Comparison of ENCODE assay signal across 2 cellular contexts in the genomic region with DNA sequence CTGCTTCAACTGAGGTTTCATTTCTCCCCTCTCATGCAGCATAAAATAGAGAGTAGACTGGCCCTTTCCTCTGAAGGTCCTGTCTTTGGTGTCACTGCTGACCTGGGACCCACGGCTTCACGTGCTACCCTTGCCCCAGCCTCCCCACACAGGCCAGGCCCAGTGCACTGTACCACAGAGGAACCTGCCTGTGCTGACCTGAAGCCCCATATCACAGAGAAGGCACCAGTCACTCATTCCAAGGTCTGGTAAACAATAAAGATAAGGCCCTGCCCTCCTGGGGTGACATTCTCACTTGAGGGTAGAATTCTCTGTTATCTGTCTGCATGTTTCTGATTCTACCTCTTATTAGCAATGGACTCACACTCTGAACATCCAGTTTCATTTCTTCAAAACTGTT.
TF ChIP-seq lines count a peak whose summit lies in the region.

No MANE protein-coding gene starts in this region.

TF ChIP-seq in GM12891, 5 proteins besides CTCF, POLR2A, EP300 and RAD21:
- TF ChIP-seq PAX5 (IDR thresholded peaks at IDR 0.05; ENCODE audit: insufficient read depth, low read length, severe bottlenecking) (no peak), SPI1 (IDR thresholded peaks at IDR 0.05; ENCODE audit: low read depth, low read length) (no peak), TAF1 (IDR thresholded peaks at IDR 0.05; ENCODE audit: low read depth, low read length) (no peak), POLR2AphosphoS5 (IDR thresholded peaks at IDR 0.05; ENCODE audit: low read depth, low read length) (no peak)

TF ChIP-seq in HepG2, 621 proteins besides CTCF, POLR2A, EP300 and RAD21 (continues in another document):
- TF ChIP-seq FOXO1 (CRISPR knock-in tag; IDR thresholded peaks at IDR 0.05) = peak; percentile 33; the same call in 1 of the 2 replicates
- TF ChIP-seq, protein P1, sequence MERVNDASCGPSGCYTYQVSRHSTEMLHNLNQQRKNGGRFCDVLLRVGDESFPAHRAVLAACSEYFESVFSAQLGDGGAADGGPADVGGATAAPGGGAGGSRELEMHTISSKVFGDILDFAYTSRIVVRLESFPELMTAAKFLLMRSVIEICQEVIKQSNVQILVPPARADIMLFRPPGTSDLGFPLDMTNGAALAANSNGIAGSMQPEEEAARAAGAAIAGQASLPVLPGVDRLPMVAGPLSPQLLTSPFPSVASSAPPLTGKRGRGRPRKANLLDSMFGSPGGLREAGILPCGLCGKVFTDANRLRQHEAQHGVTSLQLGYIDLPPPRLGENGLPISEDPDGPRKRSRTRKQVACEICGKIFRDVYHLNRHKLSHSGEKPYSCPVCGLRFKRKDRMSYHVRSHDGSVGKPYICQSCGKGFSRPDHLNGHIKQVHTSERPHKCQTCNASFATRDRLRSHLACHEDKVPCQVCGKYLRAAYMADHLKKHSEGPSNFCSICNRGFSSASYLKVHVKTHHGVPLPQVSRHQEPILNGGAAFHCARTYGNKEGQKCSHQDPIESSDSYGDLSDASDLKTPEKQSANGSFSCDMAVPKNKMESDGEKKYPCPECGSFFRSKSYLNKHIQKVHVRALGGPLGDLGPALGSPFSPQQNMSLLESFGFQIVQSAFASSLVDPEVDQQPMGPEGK (CRISPR knock-in tag; IDR thresholded peaks at IDR 0.05) = peak; percentile 40; the same call in 1 of the 2 replicates
- TF ChIP-seq, protein P2, sequence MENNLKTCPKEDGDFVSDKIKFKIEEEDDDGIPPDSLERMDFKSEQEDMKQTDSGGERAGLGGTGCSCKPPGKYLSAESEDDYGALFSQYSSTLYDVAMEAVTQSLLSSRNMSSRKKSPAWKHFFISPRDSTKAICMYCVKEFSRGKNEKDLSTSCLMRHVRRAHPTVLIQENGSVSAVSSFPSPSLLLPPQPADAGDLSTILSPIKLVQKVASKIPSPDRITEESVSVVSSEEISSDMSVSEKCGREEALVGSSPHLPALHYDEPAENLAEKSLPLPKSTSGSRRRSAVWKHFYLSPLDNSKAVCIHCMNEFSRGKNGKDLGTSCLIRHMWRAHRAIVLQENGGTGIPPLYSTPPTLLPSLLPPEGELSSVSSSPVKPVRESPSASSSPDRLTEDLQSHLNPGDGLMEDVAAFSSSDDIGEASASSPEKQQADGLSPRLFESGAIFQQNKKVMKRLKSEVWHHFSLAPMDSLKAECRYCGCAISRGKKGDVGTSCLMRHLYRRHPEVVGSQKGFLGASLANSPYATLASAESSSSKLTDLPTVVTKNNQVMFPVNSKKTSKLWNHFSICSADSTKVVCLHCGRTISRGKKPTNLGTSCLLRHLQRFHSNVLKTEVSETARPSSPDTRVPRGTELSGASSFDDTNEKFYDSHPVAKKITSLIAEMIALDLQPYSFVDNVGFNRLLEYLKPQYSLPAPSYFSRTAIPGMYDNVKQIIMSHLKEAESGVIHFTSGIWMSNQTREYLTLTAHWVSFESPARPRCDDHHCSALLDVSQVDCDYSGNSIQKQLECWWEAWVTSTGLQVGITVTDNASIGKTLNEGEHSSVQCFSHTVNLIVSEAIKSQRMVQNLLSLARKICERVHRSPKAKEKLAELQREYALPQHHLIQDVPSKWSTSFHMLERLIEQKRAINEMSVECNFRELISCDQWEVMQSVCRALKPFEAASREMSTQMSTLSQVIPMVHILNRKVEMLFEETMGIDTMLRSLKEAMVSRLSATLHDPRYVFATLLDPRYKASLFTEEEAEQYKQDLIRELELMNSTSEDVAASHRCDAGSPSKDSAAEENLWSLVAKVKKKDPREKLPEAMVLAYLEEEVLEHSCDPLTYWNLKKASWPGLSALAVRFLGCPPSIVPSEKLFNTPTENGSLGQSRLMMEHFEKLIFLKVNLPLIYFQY (CRISPR knock-in tag; IDR thresholded peaks at IDR 0.05; ENCODE audit: borderline replicate concordance) = peak; percentile 71; the same call in 1 of the 2 replicates
- TF ChIP-seq ZNF878 (CRISPR knock-in tag; IDR thresholded peaks at IDR 0.05) = 0 out of 2 replicates have a peak, but pooled peaks have one; percentile 28
- TF ChIP-seq PPARG (CRISPR knock-in tag; conservative IDR thresholded peaks at IDR 0.05) = 0 out of 2 replicates have a peak, but pooled peaks have one; percentile 17
- TF ChIP-seq, protein P3, sequence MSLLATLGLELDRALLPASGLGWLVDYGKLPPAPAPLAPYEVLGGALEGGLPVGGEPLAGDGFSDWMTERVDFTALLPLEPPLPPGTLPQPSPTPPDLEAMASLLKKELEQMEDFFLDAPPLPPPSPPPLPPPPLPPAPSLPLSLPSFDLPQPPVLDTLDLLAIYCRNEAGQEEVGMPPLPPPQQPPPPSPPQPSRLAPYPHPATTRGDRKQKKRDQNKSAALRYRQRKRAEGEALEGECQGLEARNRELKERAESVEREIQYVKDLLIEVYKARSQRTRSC (CRISPR knock-in tag; IDR thresholded peaks at IDR 0.05; ENCODE audit: low read depth) = no peak
- TF ChIP-seq DPF2 (CRISPR knock-in tag; IDR thresholded peaks at IDR 0.05; ENCODE audit: borderline replicate concordance, low read depth) = 0 out of 2 replicates have a peak, but pooled peaks have one; percentile 19
- TF ChIP-seq ZNF670 (CRISPR knock-in tag; IDR thresholded peaks at IDR 0.05; ENCODE audit: borderline replicate concordance) = 0 out of 2 replicates have a peak, but pooled peaks have one; percentile 23
- TF ChIP-seq PRMT3 (CRISPR knock-in tag; IDR thresholded peaks at IDR 0.05; ENCODE audit: borderline replicate concordance, low read depth) = peak; percentile 57; the same call in 1 of the 2 replicates
- peak; percentile 79; the same call in 1 of the 2 replicates for TF ChIP-seq ZFX (CRISPR knock-in tag; IDR thresholded peaks at IDR 0.05; ENCODE audit: low read depth)
- TF ChIP-seq RXRB (CRISPR knock-in tag; IDR thresholded peaks at IDR 0.05; ENCODE audit: borderline replicate concordance) = peak; percentile 57; the same call in 1 of the 2 replicates
- peak; percentile 25 for TF ChIP-seq ZEB1 (IDR thresholded peaks at IDR 0.05; ENCODE audit: insufficient replicate concordance, low read depth)
- TF ChIP-seq TBX2 (CRISPR knock-in tag; IDR thresholded peaks at IDR 0.05; ENCODE audit: borderline replicate concordance) = peak; percentile 44; the same call in 1 of the 2 replicates
- TF ChIP-seq, protein P4, sequence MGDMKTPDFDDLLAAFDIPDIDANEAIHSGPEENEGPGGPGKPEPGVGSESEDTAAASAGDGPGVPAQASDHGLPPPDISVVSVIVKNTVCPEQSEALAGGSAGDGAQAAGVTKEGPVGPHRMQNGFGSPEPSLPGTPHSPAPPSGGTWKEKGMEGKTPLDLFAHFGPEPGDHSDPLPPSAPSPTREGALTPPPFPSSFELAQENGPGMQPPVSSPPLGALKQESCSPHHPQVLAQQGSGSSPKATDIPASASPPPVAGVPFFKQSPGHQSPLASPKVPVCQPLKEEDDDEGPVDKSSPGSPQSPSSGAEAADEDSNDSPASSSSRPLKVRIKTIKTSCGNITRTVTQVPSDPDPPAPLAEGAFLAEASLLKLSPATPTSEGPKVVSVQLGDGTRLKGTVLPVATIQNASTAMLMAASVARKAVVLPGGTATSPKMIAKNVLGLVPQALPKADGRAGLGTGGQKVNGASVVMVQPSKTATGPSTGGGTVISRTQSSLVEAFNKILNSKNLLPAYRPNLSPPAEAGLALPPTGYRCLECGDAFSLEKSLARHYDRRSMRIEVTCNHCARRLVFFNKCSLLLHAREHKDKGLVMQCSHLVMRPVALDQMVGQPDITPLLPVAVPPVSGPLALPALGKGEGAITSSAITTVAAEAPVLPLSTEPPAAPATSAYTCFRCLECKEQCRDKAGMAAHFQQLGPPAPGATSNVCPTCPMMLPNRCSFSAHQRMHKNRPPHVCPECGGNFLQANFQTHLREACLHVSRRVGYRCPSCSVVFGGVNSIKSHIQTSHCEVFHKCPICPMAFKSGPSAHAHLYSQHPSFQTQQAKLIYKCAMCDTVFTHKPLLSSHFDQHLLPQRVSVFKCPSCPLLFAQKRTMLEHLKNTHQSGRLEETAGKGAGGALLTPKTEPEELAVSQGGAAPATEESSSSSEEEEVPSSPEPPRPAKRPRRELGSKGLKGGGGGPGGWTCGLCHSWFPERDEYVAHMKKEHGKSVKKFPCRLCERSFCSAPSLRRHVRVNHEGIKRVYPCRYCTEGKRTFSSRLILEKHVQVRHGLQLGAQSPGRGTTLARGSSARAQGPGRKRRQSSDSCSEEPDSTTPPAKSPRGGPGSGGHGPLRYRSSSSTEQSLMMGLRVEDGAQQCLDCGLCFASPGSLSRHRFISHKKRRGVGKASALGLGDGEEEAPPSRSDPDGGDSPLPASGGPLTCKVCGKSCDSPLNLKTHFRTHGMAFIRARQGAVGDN (CRISPR knock-in tag; IDR thresholded peaks at IDR 0.05) = peak; percentile 67
- TF ChIP-seq ZNF292 (CRISPR knock-in tag; IDR thresholded peaks at IDR 0.05; ENCODE audit: borderline replicate concordance, low read depth) = peak; percentile 35; the same call in 1 of the 2 replicates
- peak; percentile 44; the same call in 1 of the 2 replicates for TF ChIP-seq FOXA3 (CRISPR knock-in tag; IDR thresholded peaks at IDR 0.05)
- no peak for TF ChIP-seq ZNF12 (CRISPR knock-in tag; IDR thresholded peaks at IDR 0.05)
- TF ChIP-seq RARA (CRISPR knock-in tag; IDR thresholded peaks at IDR 0.05) = peak; percentile 53; the same call in 1 of the 2 replicates
- TF ChIP-seq, protein P5, sequence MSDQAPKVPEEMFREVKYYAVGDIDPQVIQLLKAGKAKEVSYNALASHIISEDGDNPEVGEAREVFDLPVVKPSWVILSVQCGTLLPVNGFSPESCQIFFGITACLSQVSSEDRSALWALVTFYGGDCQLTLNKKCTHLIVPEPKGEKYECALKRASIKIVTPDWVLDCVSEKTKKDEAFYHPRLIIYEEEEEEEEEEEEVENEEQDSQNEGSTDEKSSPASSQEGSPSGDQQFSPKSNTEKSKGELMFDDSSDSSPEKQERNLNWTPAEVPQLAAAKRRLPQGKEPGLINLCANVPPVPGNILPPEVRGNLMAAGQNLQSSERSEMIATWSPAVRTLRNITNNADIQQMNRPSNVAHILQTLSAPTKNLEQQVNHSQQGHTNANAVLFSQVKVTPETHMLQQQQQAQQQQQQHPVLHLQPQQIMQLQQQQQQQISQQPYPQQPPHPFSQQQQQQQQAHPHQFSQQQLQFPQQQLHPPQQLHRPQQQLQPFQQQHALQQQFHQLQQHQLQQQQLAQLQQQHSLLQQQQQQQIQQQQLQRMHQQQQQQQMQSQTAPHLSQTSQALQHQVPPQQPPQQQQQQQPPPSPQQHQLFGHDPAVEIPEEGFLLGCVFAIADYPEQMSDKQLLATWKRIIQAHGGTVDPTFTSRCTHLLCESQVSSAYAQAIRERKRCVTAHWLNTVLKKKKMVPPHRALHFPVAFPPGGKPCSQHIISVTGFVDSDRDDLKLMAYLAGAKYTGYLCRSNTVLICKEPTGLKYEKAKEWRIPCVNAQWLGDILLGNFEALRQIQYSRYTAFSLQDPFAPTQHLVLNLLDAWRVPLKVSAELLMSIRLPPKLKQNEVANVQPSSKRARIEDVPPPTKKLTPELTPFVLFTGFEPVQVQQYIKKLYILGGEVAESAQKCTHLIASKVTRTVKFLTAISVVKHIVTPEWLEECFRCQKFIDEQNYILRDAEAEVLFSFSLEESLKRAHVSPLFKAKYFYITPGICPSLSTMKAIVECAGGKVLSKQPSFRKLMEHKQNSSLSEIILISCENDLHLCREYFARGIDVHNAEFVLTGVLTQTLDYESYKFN (CRISPR knock-in tag; conservative IDR thresholded peaks at IDR 0.05) = peak; percentile 47; the same call in 1 of the 2 replicates
- 0 out of 2 replicates have a peak, but pooled peaks have one; percentile 22 for TF ChIP-seq NR2F6 (IDR thresholded peaks at IDR 0.05)
- TF ChIP-seq NR2F6 (CRISPR knock-in tag; IDR thresholded peaks at IDR 0.05) = peak; percentile 50; the same call in 1 of the 2 replicates
- TF ChIP-seq FOXA1 (IDR thresholded peaks at IDR 0.05) = no peak
- peak; percentile 29; the same call in 1 of the 2 replicates for TF ChIP-seq FOXA1 (CRISPR knock-in tag; IDR thresholded peaks at IDR 0.05)
- no peak for TF ChIP-seq ZBTB38 (CRISPR knock-in tag; IDR thresholded peaks at IDR 0.05)
- TF ChIP-seq ZSCAN9 (CRISPR knock-in tag; IDR thresholded peaks at IDR 0.05; ENCODE audit: borderline replicate concordance) = 0 out of 2 replicates have a peak, but pooled peaks have one; percentile 36
- TF ChIP-seq FOXP1 (IDR thresholded peaks at IDR 0.05) = no peak
- peak; percentile 50; the same call in 1 of the 2 replicates for TF ChIP-seq FOXP1 (CRISPR knock-in tag; IDR thresholded peaks at IDR 0.05)
- peak; percentile 41; the same call in 1 of the 2 replicates for TF ChIP-seq FOSL2 (CRISPR knock-in tag; IDR thresholded peaks at IDR 0.05)
- TF ChIP-seq SOX6 (IDR thresholded peaks at IDR 0.05) = no peak
- TF ChIP-seq SOX6 (CRISPR knock-in tag; IDR thresholded peaks at IDR 0.05) = peak; percentile 64; the same call in 1 of the 2 replicates
- TF ChIP-seq ZNF451 (CRISPR knock-in tag; IDR thresholded peaks at IDR 0.05) = 0 out of 2 replicates have a peak, but pooled peaks have one; percentile 47
- no peak for TF ChIP-seq GABPA (IDR thresholded peaks at IDR 0.05; ENCODE audit: low read depth, low read length)
- TF ChIP-seq GABPA (CRISPR knock-in tag; IDR thresholded peaks at IDR 0.05; ENCODE audit: low read depth) = 0 out of 2 replicates have a peak, but pooled peaks have one; percentile 12
- TF ChIP-seq ZNF263 (CRISPR knock-in tag; IDR thresholded peaks at IDR 0.05) = no peak
- no peak for TF ChIP-seq MAFG (CRISPR knock-in tag; IDR thresholded peaks at IDR 0.05)
- TF ChIP-seq, protein P6, sequence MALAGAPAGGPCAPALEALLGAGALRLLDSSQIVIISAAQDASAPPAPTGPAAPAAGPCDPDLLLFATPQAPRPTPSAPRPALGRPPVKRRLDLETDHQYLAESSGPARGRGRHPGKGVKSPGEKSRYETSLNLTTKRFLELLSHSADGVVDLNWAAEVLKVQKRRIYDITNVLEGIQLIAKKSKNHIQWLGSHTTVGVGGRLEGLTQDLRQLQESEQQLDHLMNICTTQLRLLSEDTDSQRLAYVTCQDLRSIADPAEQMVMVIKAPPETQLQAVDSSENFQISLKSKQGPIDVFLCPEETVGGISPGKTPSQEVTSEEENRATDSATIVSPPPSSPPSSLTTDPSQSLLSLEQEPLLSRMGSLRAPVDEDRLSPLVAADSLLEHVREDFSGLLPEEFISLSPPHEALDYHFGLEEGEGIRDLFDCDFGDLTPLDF (CRISPR knock-in tag; IDR thresholded peaks at IDR 0.05) = no peak
- TF ChIP-seq REPIN1 (CRISPR knock-in tag; IDR thresholded peaks at IDR 0.05; ENCODE audit: borderline replicate concordance, low read depth) = 0 out of 2 replicates have a peak, but pooled peaks have one; percentile 59
- TF ChIP-seq, protein P7, sequence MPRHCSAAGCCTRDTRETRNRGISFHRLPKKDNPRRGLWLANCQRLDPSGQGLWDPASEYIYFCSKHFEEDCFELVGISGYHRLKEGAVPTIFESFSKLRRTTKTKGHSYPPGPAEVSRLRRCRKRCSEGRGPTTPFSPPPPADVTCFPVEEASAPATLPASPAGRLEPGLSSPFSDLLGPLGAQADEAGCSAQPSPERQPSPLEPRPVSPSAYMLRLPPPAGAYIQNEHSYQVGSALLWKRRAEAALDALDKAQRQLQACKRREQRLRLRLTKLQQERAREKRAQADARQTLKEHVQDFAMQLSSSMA (CRISPR knock-in tag; IDR thresholded peaks at IDR 0.05) = no peak
- peak; percentile 59; the same call in 1 of the 2 replicates for TF ChIP-seq SALL1 (CRISPR knock-in tag; IDR thresholded peaks at IDR 0.05)
- 0 out of 2 replicates have a peak, but pooled peaks have one; percentile 26 for TF ChIP-seq PHF21A (CRISPR knock-in tag; IDR thresholded peaks at IDR 0.05)
- no peak for TF ChIP-seq ZNF672 (CRISPR knock-in tag; IDR thresholded peaks at IDR 0.05)
- TF ChIP-seq, protein P8, sequence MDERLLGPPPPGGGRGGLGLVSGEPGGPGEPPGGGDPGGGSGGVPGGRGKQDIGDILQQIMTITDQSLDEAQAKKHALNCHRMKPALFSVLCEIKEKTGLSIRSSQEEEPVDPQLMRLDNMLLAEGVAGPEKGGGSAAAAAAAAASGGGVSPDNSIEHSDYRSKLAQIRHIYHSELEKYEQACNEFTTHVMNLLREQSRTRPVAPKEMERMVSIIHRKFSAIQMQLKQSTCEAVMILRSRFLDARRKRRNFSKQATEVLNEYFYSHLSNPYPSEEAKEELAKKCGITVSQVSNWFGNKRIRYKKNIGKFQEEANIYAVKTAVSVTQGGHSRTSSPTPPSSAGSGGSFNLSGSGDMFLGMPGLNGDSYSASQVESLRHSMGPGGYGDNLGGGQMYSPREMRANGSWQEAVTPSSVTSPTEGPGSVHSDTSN (CRISPR knock-in tag; IDR thresholded peaks at IDR 0.05) = peak; percentile 61
